In genomic region chr16:762049-762513, GRCh38 we compare ENCODE assay signal across 16 cellular contexts. TPM values are rescaled to one million over a fixed set of nuclear protein-coding genes. Genes with fewer than 3 reads are reported as not detected.
DNase-seq lines count a peak whose midpoint lies in the region; ATAC-seq, FAIRE-seq and TF ChIP-seq lines count a peak whose summit lies in the region.
"Had no signal": no experiment of that assay in that cellular context is flagged by ENCODE, and none has a peak within 500 bp of the region (broad histone marks: within the 10 kb centered on the region; RNA-seq: fewer than 3 reads in every experiment).

No MANE protein-coding gene starts in this region.

- CTCF ChIA-PET in MCF 10A (lab: Yijun Ruan, JAX): interaction anchor here (0.6 to 1.0 kb wide), 3 partner anchors 7 to 23 kb away, joined by 3 to 4 read pairs (median 4); no protein-coding TSS in a partner anchor
- CTCF ChIA-PET in mammary epithelial cell (lab: Charles Lee; ENCODE audit: low non-redundant PET): no interaction called here

- no peaks in the 10 kb centered on the region for H3K36me3 ChIP-seq in mammary epithelial cell (ENCODE audit: insufficient read depth, low read length)
- no peaks in the 10 kb centered on the region for H3K36me3 ChIP-seq in kidney (ENCODE audit: control insufficient read depth in 1 of 2, insufficient read depth in 2 of 2, low read length in 2 of 2)
- no peaks in the 10 kb centered on the region for H3K36me3 ChIP-seq in upper lobe of right lung

- H3K4me3 Mint-ChIP-seq in MCF 10A (ENCODE audit: unreplicated experiment): no peak overlapping the region

- H3K79me2 ChIP-seq in mammary epithelial cell (ENCODE audit: insufficient read depth, low read length): no peaks in the 10 kb centered on the region

- H3K9me3 ChIP-seq in mammary epithelial cell (replicated peaks; ENCODE audit: insufficient read depth, low read length) (no peaks in the 10 kb centered on the region), kidney (ENCODE audit: control insufficient read depth in 1 of 2, low read length in 2 of 2) (no peaks in the 10 kb centered on the region), upper lobe of right lung (no peaks in the 10 kb centered on the region)

- H3K27me3 ChIP-seq in mammary epithelial cell (ENCODE audit: insufficient read depth, low read length) (no peaks in the 10 kb centered on the region), upper lobe of right lung (no peaks in the 10 kb centered on the region)

- in situ Hi-C loops in mammary epithelial cell (cut with MboI; ENCODE audit: low sequenced_read_pairs in 2 of 2): no loop called here

- H3K9ac ChIP-seq in mammary epithelial cell (ENCODE audit: insufficient read depth, low read length): no peak overlapping the region
- no peak overlapping the region for H3K9ac ChIP-seq in kidney (ENCODE audit: low read length in 2 of 2)

- dilution Hi-C loops in mammary epithelial cell (cut with HindIII; ENCODE audit: low sequenced_read_pairs): no loop called here

- intact Hi-C loops in MCF 10A (cut with micrococcal nuclease): no loop called here
- intact Hi-C loops in mammary epithelial cell (cut with micrococcal nuclease): no loop called here
- intact Hi-C loops in kidney (cut with DNase I): no loop called here
- intact Hi-C loops in upper lobe of right lung (cut with DNase I): no loop called here

- no peak overlapping the region for H3K4me2 ChIP-seq in mammary epithelial cell (ENCODE audit: insufficient read depth, low read depth, low read length)

- no peak for ATAC-seq in upper lobe of right lung
- no peak for ATAC-seq in HG02870 (IDR thresholded peaks at IDR 0.05; ENCODE audit: unreplicated experiment)

- peaks cover 10% of the 10 kb centered on the region for H3K4me1 Mint-ChIP-seq in MCF 10A (ENCODE audit: insufficient read depth, unreplicated experiment)

- no peak overlapping the region for H3K4me3 ChIP-seq in mammary epithelial cell (replicated peaks in 1 of 3; ENCODE audit: insufficient read depth in 1 of 3, low read depth in 2 of 3, low read length in 3 of 3)
- no peak overlapping the region for H3K4me3 ChIP-seq in kidney (ENCODE audit: low read length in 2 of 2)
- H3K4me3 ChIP-seq in upper lobe of right lung: no peak overlapping the region

- BruUV-seq in MCF 10A (replicated peaks; lab: Mats Ljungman, UMichigan): no TSS peak
- BruUV-seq in mammary epithelial cell (replicated peaks; lab: Mats Ljungman, UMichigan): no TSS peak

- no peaks in the 10 kb centered on the region for H4K20me1 ChIP-seq in mammary epithelial cell (ENCODE audit: insufficient read depth, low read length)

- H3K27ac ChIP-seq in mammary epithelial cell (ENCODE audit: insufficient read depth, low read depth, low read length) (no peak overlapping the region), kidney (ENCODE audit: low read depth in 2 of 2, low read length in 2 of 2) (no peak overlapping the region), upper lobe of right lung (no peak overlapping the region)
- H3K27ac ChIP-seq: 22Rv1 had no signal

- H3K9me3 Mint-ChIP-seq in MCF 10A (ENCODE audit: unreplicated experiment): no peaks in the 10 kb centered on the region

- POLR2A ChIA-PET in MCF 10A (lab: Yijun Ruan, JAX): interaction anchor here (0.7 to 3.9 kb wide), 9 partner anchors 8 to 55 kb away, joined by 3 to 26 read pairs (median 6); partner anchors contain the start of gene ANTKMT

- WGBS in mammary epithelial cell (ENCODE audit: low coverage, missing lambda C conversion rate): 96% methylated on average over 8 of the region's 13 CpGs

- no peak for FAIRE-seq in kidney (lab: Jason Lieb, UNC)
- FAIRE-seq: RCC 7860 had no signal

- no peaks in the 10 kb centered on the region for H3K36me3 Mint-ChIP-seq in MCF 10A (ENCODE audit: insufficient read depth, unreplicated experiment)

- peak overlapping the region; percentile 61 for H3K27ac Mint-ChIP-seq in MCF 10A (ENCODE audit: low read depth, unreplicated experiment)

- H3K4me1 ChIP-seq in mammary epithelial cell (ENCODE audit: insufficient read depth, low read length): peaks cover 22% of the 10 kb centered on the region
- H3K4me1 ChIP-seq in kidney (ENCODE audit: control insufficient read depth in 1 of 2, insufficient read depth in 1 of 2, low read depth in 1 of 2, low read length in 2 of 2): no peaks in the 10 kb centered on the region
- no peaks in the 10 kb centered on the region for H3K4me1 ChIP-seq in upper lobe of right lung

- DNase-seq in MCF 10A (ENCODE audit: unreplicated experiment) (no peak), mammary epithelial cell (no peak), kidney (peak; percentile 70), upper lobe of right lung (peak; percentile 67)
- no peak for DNase-seq in activated CD4-positive, CD25-positive, alpha-beta regulatory T cell (lab: John Stamatoyannopoulos, UW)
- DNase-seq: C1 segment of cervical spinal cord, H7, IMR-90, NCI-H1417 treated with DMSO at 0.1 percent for 48 hours, NCI-H2029 treated with DMSO at 0.1 percent for 48 hours, NCI-H510A, SIG-M5 had no signal

- TF ChIP-seq CTCF in MCF 10A (IDR thresholded peaks at IDR 0.05; ENCODE audit: unreplicated experiment): no peak
- no peak for TF ChIP-seq CTCF in mammary epithelial cell (conservative IDR thresholded peaks at IDR 0.05 in 1 of 2, IDR thresholded peaks at IDR 0.05 in 1 of 2; ENCODE audit: extremely low read depth in 1 of 2, insufficient read depth in 1 of 2, low read depth in 1 of 2, low read length in 2 of 2)
- no peak for TF ChIP-seq CTCF in kidney (IDR thresholded peaks at IDR 0.05; ENCODE audit: borderline replicate concordance, extremely low read depth, insufficient read depth)
- no peak for TF ChIP-seq CTCF in upper lobe of right lung (IDR thresholded peaks at IDR 0.05)

- no peak overlapping the region for H2AFZ ChIP-seq in mammary epithelial cell (ENCODE audit: low read depth, low read length)

- H3K27me3 Mint-ChIP-seq in MCF 10A (ENCODE audit: insufficient read depth, unreplicated experiment): no peaks in the 10 kb centered on the region

RNA-seq across cellular contexts. Expression of gene MSLN, which starts 1.5 kb away (rescaled TPM):
- total RNA-seq in MCF 10A (2022): 18.1 and 25.2 TPM in 2 replicates
- total RNA-seq in mammary epithelial cell: 10 to 100 TPM in 1 of 2 donors, 1 to 10 TPM in 1; 1.4 to 17.8 TPM
- polyA plus RNA-seq in mammary epithelial cell: 0.88 TPM
- polyA minus RNA-seq in mammary epithelial cell: not detected
- total RNA-seq in kidney: 19.4 TPM
- 3.7 TPM for polyA plus RNA-seq in kidney (ENCODE audit: insufficient read depth, low read depth, low replicate concordance)
- 93.3 TPM for total RNA-seq in upper lobe of right lung
- total RNA-seq: H7, IMR-90, LHCN-M2 had no signal

RNA-seq across cellular contexts. Expression of gene CIAO3, which starts 21.3 kb away (rescaled TPM):
- total RNA-seq in MCF 10A (2022) (28.5 and 31.1 TPM in 2 replicates), mammary epithelial cell (10 to 100 TPM; 28.7 to 28.8 TPM), kidney (36.8 TPM), upper lobe of right lung (24.2 TPM)
- polyA plus RNA-seq in mammary epithelial cell (19.9 TPM), kidney (ENCODE audit: insufficient read depth, low read depth, low replicate concordance) (37.7 TPM)
- polyA minus RNA-seq in mammary epithelial cell: 9.3 TPM

RNA-seq across cellular contexts. Expression of gene RPUSD1, which starts 26.1 kb away (rescaled TPM):
- total RNA-seq in MCF 10A (2022): 19.8 and 24.9 TPM in 2 replicates
- total RNA-seq in mammary epithelial cell: 10 to 100 TPM; 26.5 to 28.7 TPM
- polyA plus RNA-seq in mammary epithelial cell: 26.8 TPM
- 10.7 TPM for polyA minus RNA-seq in mammary epithelial cell
- total RNA-seq in kidney: 16.9 TPM
- 15.1 TPM for polyA plus RNA-seq in kidney (ENCODE audit: insufficient read depth, low read depth, low replicate concordance)
- 14.2 TPM for total RNA-seq in upper lobe of right lung

RNA-seq across cellular contexts. Expression of gene CHTF18, which starts 26.3 kb away (rescaled TPM):
- 22.7 and 30.9 TPM in 2 replicates for total RNA-seq in MCF 10A (2022)
- 10 to 100 TPM in 1 of 2 donors, 1 to 10 TPM in 1; 7.7 to 54.5 TPM for total RNA-seq in mammary epithelial cell
- 20.2 TPM for polyA plus RNA-seq in mammary epithelial cell
- 2.0 TPM for polyA minus RNA-seq in mammary epithelial cell
- 16.0 TPM for total RNA-seq in kidney
- 4.2 TPM for polyA plus RNA-seq in kidney (ENCODE audit: insufficient read depth, low read depth, low replicate concordance)
- total RNA-seq in upper lobe of right lung: 12.3 TPM

RNA-seq across cellular contexts. Expression of gene HAGHL, which starts 35.2 kb away (rescaled TPM):
- 20.1 and 24.5 TPM in 2 replicates for total RNA-seq in MCF 10A (2022)
- total RNA-seq in mammary epithelial cell: 10 to 100 TPM in 1 of 2 donors, 1 to 10 TPM in 1; 8.0 to 20.2 TPM
- 8.0 TPM for polyA plus RNA-seq in mammary epithelial cell
- 1.0 TPM for polyA minus RNA-seq in mammary epithelial cell
- 7.5 TPM for total RNA-seq in kidney
- polyA plus RNA-seq in kidney (ENCODE audit: insufficient read depth, low read depth, low replicate concordance): 18.0 TPM
- 8.9 TPM for total RNA-seq in upper lobe of right lung

Comparison
In these comparisons a context has a peak if more than half of its experiments do, and no peak if none do; other contexts are left out.
1. DNase-seq: peak in kidney (single experiment) and upper lobe of right lung (single experiment); none in MCF 10A (single experiment), mammary epithelial cell (single experiment) and activated CD4-positive, CD25-positive, alpha-beta regulatory T cell (0 of 4).